Comparison of ENCODE assay signal across 8 cellular contexts in genomic region chr9:128097156-128098016, GRCh38. TPM values are rescaled to one million over a fixed set of nuclear protein-coding genes. Genes with fewer than 3 reads are reported as not detected.
DNase-seq lines count a peak whose midpoint lies in the region; ATAC-seq and TF ChIP-seq lines count a peak whose summit lies in the region.

No MANE protein-coding gene starts in this region.

- peak; percentile 56 for DNase-seq in activated CD4-positive, alpha-beta T cell treated with anti-CD3 and anti-CD28 coated beads for 36 hours
- DNase-seq in activated CD4-positive, alpha-beta T cell treated with anti-CD3 and anti-CD28 coated beads, Interleukin-2, amount 50 U/mL, for 48 hours, result no peak
- DNase-seq in astrocyte of the cerebellum (ENCODE audit: low read depth) (no peak), lower lobe of right lung (peak; percentile 49), suprapubic skin (ENCODE audit: low spot score in 2 of 2) (peak in 1 of 2 donors; percentile 78), DMS114 treated with DMSO at 0.1 percent for 48 hours (lab: John Stamatoyannopoulos, UW; ENCODE audit: unreplicated experiment) (no peak), NCI-H2171 treated with DMSO at 0.1 percent for 48 hours (lab: John Stamatoyannopoulos, UW) (no peak)

- peaks cover 15% of the 10 kb centered on the region for H3K36me3 ChIP-seq in lower lobe of right lung
- peaks cover 15% of the 10 kb centered on the region for H3K36me3 ChIP-seq in suprapubic skin

- TF ChIP-seq POLR2A in suprapubic skin (IDR thresholded peaks at IDR 0.05), result no peak

- H3K4me1 Mint-ChIP-seq in activated CD4-positive, alpha-beta T cell treated with anti-CD3 and anti-CD28 coated beads for 36 hours, result peaks cover 71% of the 10 kb centered on the region

- no peak for ATAC-seq in activated CD4-positive, alpha-beta T cell treated with anti-CD3 and anti-CD28 coated beads for 36 hours
- ATAC-seq in lower lobe of right lung, result no peak
- no peak for ATAC-seq in GM18519 (IDR thresholded peaks at IDR 0.05; ENCODE audit: low FRiP score, unreplicated experiment)

- H3K36me3 Mint-ChIP-seq in activated CD4-positive, alpha-beta T cell treated with anti-CD3 and anti-CD28 coated beads for 36 hours (ENCODE audit: low read depth), result peaks cover 19% of the 10 kb centered on the region

- intact Hi-C loops in activated CD4-positive, alpha-beta T cell treated with anti-CD3 and anti-CD28 coated beads for 36 hours (cut with DNase I, micrococcal nuclease), result no loop called here
- intact Hi-C loops in lower lobe of right lung (cut with DNase I), result no loop called here

- in situ Hi-C loops in astrocyte of the cerebellum (cut with HindIII; ENCODE audit: low sequenced_read_pairs), result loop anchor here (10.0 kb wide), 1 partner anchor 163 kb away; the partner anchor contains the start of genes DPM2 and PIP5KL1

- TF ChIP-seq CTCF in astrocyte of the cerebellum (IDR thresholded peaks at IDR 0.05; ENCODE audit: low read depth, low read length, missing control alignments), result no peak
- TF ChIP-seq CTCF in lower lobe of right lung (IDR thresholded peaks at IDR 0.05), result no peak
- TF ChIP-seq CTCF in suprapubic skin (IDR thresholded peaks at IDR 0.05), result no peak

- no peaks in the 10 kb centered on the region for H3K27me3 Mint-ChIP-seq in activated CD4-positive, alpha-beta T cell treated with anti-CD3 and anti-CD28 coated beads for 36 hours

- H3K9me3 ChIP-seq in lower lobe of right lung (no peaks in the 10 kb centered on the region), suprapubic skin (no peaks in the 10 kb centered on the region)

- TF ChIP-seq EP300 in suprapubic skin (IDR thresholded peaks at IDR 0.05), result no peak

- CTCF ChIA-PET in activated CD4-positive, alpha-beta T cell treated with anti-CD3 and anti-CD28 coated beads for 36 hours (lab: Charles Lee), result interaction anchor here (0.6 to 0.9 kb wide), 6 partner anchors 17 to 143 kb away, joined by 3 to 4 read pairs (median 4); no protein-coding TSS in a partner anchor

- H3K4me3 ChIP-seq in astrocyte of the cerebellum (ENCODE audit: low read depth, low read length) (peak overlapping the region; percentile 46), lower lobe of right lung (peak overlapping the region; percentile 61), suprapubic skin (no peak overlapping the region)

- H3K27ac Mint-ChIP-seq in activated CD4-positive, alpha-beta T cell treated with anti-CD3 and anti-CD28 coated beads for 36 hours, result peak overlapping the region; percentile 35

- H3K27me3 ChIP-seq in lower lobe of right lung (ENCODE audit: low read depth) (no peaks in the 10 kb centered on the region), suprapubic skin (no peaks in the 10 kb centered on the region)

- POLR2A ChIA-PET in activated CD4-positive, alpha-beta T cell treated with anti-CD3 and anti-CD28 coated beads for 36 hours (lab: Charles Lee), result no interaction called here

- H3K4me1 ChIP-seq in lower lobe of right lung (peaks cover 94% of the 10 kb centered on the region), suprapubic skin (peaks cover 82% of the 10 kb centered on the region)

- H3K4me3 Mint-ChIP-seq in activated CD4-positive, alpha-beta T cell treated with anti-CD3 and anti-CD28 coated beads for 36 hours, result no peak overlapping the region

- 86% methylated on average over 21 of the region's 21 CpGs for WGBS in suprapubic skin

- H3K9me3 Mint-ChIP-seq in activated CD4-positive, alpha-beta T cell treated with anti-CD3 and anti-CD28 coated beads for 36 hours (ENCODE audit: low read depth), result no peaks in the 10 kb centered on the region

- H3K27ac ChIP-seq in lower lobe of right lung (peak overlapping the region; percentile 95), suprapubic skin (peak overlapping the region; percentile 96)

RNA-seq across cellular contexts. Expression of gene SLC25A25, which starts 29.4 kb away (rescaled TPM):
- total RNA-seq in activated CD4-positive, alpha-beta T cell treated with anti-CD3 and anti-CD28 coated beads for 36 hours, result 10 to 100 TPM in 1 of 2 experiments, 1 to 10 TPM in 1; 6.9 to 10.8 TPM
- total RNA-seq in lower lobe of right lung, result 27.3 TPM
- 100 to 1,000 TPM in 1 of 4 donors, 10 to 100 TPM in 3; 37.9 to 106 (median 66.5) TPM for total RNA-seq in suprapubic skin

RNA-seq across cellular contexts. Expression of gene PTGES2, which starts 30.1 kb away (rescaled TPM):
- total RNA-seq in activated CD4-positive, alpha-beta T cell treated with anti-CD3 and anti-CD28 coated beads for 36 hours, result 10 to 100 TPM; 47.7 to 48.5 TPM
- total RNA-seq in lower lobe of right lung (30.6 TPM), suprapubic skin (10 to 100 TPM; 47.4 to 76.0 (median 55.9) TPM)

RNA-seq across cellular contexts. Expression of gene NAIF1, which starts 30.3 kb away (rescaled TPM):
- 10 to 100 TPM; 11.3 to 13.7 TPM for total RNA-seq in activated CD4-positive, alpha-beta T cell treated with anti-CD3 and anti-CD28 coated beads for 36 hours
- total RNA-seq in lower lobe of right lung, result 11.3 TPM
- total RNA-seq in suprapubic skin, result 10 to 100 TPM in 3 of 4 donors, 1 to 10 TPM in 1; 9.6 to 14.7 (median 12.6) TPM

RNA-seq across cellular contexts. Expression of gene LCN2, which starts 51.9 kb away (rescaled TPM):
- total RNA-seq in activated CD4-positive, alpha-beta T cell treated with anti-CD3 and anti-CD28 coated beads for 36 hours, result not detected
- total RNA-seq in lower lobe of right lung (83.4 TPM), suprapubic skin (10 to 100 TPM in 2 of 4 donors, 1 to 10 TPM in 2; 6.0 to 45.7 (median 22.3) TPM)

Comparison
In these comparisons a context has a peak if more than half of its experiments do, and no peak if none do; other contexts are left out.
1. DNase-seq: peak in activated CD4-positive, alpha-beta T cell treated with anti-CD3 and anti-CD28 coated beads for 36 hours (single experiment) and lower lobe of right lung (single experiment); none in activated CD4-positive, alpha-beta T cell treated with anti-CD3 and anti-CD28 coated beads, Interleukin-2, amount 50 U/mL, for 48 hours (0 of 2), astrocyte of the cerebellum (single experiment), DMS114 treated with DMSO at 0.1 percent for 48 hours (single experiment) and NCI-H2171 treated with DMSO at 0.1 percent for 48 hours (single experiment).